Comparison of ENCODE assay signal across 8 cellular contexts in genomic region chr6:44387346-44388134, GRCh38. TPM values are rescaled to one million over a fixed set of nuclear protein-coding genes. Genes with fewer than 3 reads are reported as not detected.
DNase-seq lines count a peak whose midpoint lies in the region; ATAC-seq and TF ChIP-seq lines count a peak whose summit lies in the region.

Gene CDC5L (plus strand): TSS chr6:44387706. CDS start chr6:44387824, 118 bp downstream.

- DNase-seq in AG09319 (ENCODE audit: extremely low read depth, low read depth) (peak; percentile 99), NCI-H460 (ENCODE audit: extremely low read depth, low read depth) (peak; percentile 96), cerebellar nuclear complex (lab: John Stamatoyannopoulos, UW) (peak; percentile 60 to 92), islet precursor cell (peak; percentile 99)
- DNase-seq in activated CD4-positive, CD25-positive, alpha-beta regulatory T cell treated with anti-CD3 and anti-CD28 coated beads, Interleukin-2, amount 50 U/mL, for 72 hours: peak; percentile 85
- DNase-seq in stimulated activated CD4-positive, alpha-beta T cell treated with anti-CD3 and anti-CD28 coated beads, Interleukin-12 subunit alpha, Interleukin-12 subunit beta, amount 100 ng/mL, for 48 hours (ENCODE audit: low read depth in 2 of 3, low spot score in 1 of 3): peak; percentile 88 to 94 (median 93)

- no peak for TF ChIP-seq CTCF in AG09319 (IDR thresholded peaks at IDR 0.05; ENCODE audit: low read depth, low read length)

- peak; percentile 88 for ATAC-seq in GM19035 (IDR thresholded peaks at IDR 0.05; ENCODE audit: unreplicated experiment)
- ATAC-seq in HG03354 (IDR thresholded peaks at IDR 0.05; ENCODE audit: poor library complexity, severe bottlenecking, unreplicated experiment): peak; percentile 93

RNA-seq across cellular contexts. Expression of gene CDC5L, which starts in this region (rescaled TPM):
- total RNA-seq in NCI-H460 (2014; rRNA removed; shearing (Covaris generic)): 13.9 and 16.3 TPM in 2 replicates
- 7.9 and 9.7 TPM in 2 replicates for polyA plus RNA-seq in NCI-H460 (2014; cell fraction: nucleus; rRNA removed)

Comparison
In these comparisons a context has a peak if more than half of its experiments do, and no peak if none do; other contexts are left out.
1. Peak in every context shown above with its lines: DNase-seq and ATAC-seq.